ENCODE assay signal across 1 cellular context in the genomic region with DNA sequence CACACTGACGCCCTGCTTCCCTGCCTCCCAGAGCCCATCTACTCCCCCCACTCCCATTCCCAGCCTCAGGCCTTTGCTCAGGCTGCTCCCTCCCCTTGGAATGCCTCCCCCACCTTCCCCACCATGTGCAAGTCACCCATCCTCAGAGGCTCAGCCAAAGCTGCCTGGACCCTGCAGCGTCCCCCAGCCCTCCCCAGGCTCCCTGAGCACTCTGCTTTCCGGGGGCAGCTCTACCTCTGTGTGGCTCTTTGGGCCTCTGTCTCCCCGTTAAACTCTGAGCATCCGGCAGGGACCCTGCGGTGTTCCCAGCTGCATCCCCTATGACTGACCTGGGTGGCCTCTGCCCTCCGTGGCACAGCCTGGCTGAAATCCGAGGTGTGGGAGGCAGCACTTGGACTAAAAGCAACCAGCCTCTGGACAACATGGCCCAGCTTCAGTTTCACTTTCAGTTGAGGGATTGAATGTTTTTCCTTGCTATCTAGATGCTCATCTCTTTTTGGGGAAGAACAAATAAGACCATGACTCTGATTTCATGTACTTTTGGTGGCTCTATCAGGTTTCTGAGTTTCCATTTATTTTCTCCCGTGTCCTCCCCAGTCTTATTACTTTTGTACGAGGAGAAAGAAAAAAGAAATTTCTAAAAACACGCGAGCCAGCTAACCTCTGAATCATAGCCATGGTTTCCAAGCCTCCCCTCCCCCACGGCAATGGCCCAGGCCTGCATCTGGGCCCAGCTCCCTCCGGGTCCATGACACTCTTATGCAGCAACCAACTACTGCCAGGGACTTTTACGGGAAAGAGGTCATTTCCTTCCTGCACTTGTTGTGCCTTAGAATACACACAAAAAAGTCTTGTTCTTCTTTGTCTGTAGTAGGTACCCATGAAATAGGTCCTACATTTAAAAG.
TF ChIP-seq lines count a peak whose summit lies in the region.

No MANE protein-coding gene starts in this region.

TF ChIP-seq in HepG2, 621 proteins besides CTCF, POLR2A, EP300 and RAD21 (continued from another document and continues in another):
- TF ChIP-seq, protein P1, sequence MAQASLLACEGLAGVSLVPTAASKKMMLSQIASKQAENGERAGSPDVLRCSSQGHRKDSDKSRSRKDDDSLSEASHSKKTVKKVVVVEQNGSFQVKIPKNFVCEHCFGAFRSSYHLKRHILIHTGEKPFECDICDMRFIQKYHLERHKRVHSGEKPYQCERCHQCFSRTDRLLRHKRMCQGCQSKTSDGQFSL (CRISPR knock-in tag; IDR thresholded peaks at IDR 0.05) = peak; percentile 75; the same call in 1 of the 2 replicates
- TF ChIP-seq ARNT2 (CRISPR knock-in tag; IDR thresholded peaks at IDR 0.05; ENCODE audit: low read depth) (no peak), ZNF205 (CRISPR knock-in tag; IDR thresholded peaks at IDR 0.05) (no peak), ZNF44 (CRISPR knock-in tag; IDR thresholded peaks at IDR 0.05) (no peak), NR1H2 (CRISPR knock-in tag; IDR thresholded peaks at IDR 0.05; ENCODE audit: borderline replicate concordance, low read depth) (no peak), LCORL (IDR thresholded peaks at IDR 0.05) (no peak), LCORL (CRISPR knock-in tag; IDR thresholded peaks at IDR 0.05) (peak; percentile 27; the same call in 1 of the 2 replicates), RFX1 (IDR thresholded peaks at IDR 0.05) (no peak), MYC (CRISPR knock-in tag; IDR thresholded peaks at IDR 0.05; ENCODE audit: borderline replicate concordance) (no peak; the same call in 1 of the 2 replicates), PCBP1 (IDR thresholded peaks at IDR 0.05; ENCODE audit: borderline replicate concordance, low read depth, low read length) (no peak), ZFX (CRISPR knock-in tag; IDR thresholded peaks at IDR 0.05; ENCODE audit: low read depth) (peak; percentile 85), CREM (IDR thresholded peaks at IDR 0.05) (0 out of 2 replicates have a peak, but pooled peaks have one; percentile 13), CREM (CRISPR knock-in tag; IDR thresholded peaks at IDR 0.05) (no peak), NCOR1 (IDR thresholded peaks at IDR 0.05; ENCODE audit: borderline replicate concordance, low read length) (no peak), ZNF672 (CRISPR knock-in tag; IDR thresholded peaks at IDR 0.05) (no peak), ELF3 (CRISPR knock-in tag; IDR thresholded peaks at IDR 0.05) (peak; percentile 13; the same call in 1 of the 2 replicates), ZNF282 (IDR thresholded peaks at IDR 0.05; ENCODE audit: partially characterized antibody) (no peak), RARA (CRISPR knock-in tag; IDR thresholded peaks at IDR 0.05) (no peak), SRF (IDR thresholded peaks at IDR 0.05; ENCODE audit: low read depth, low read length) (no peak), SIX4 (CRISPR knock-in tag; IDR thresholded peaks at IDR 0.05) (no peak), TEAD2 (CRISPR knock-in tag; IDR thresholded peaks at IDR 0.05) (no peak), FOSL2 (CRISPR knock-in tag; IDR thresholded peaks at IDR 0.05) (peak; percentile 57), MXI1 (IDR thresholded peaks at IDR 0.05; ENCODE audit: borderline replicate concordance, low read depth, low read length) (peak; percentile 70; the same call in 1 of the 3 replicates), ZEB1 (IDR thresholded peaks at IDR 0.05; ENCODE audit: insufficient replicate concordance, low read depth) (no peak), PHF5A (CRISPR knock-in tag; IDR thresholded peaks at IDR 0.05; ENCODE audit: low read depth, unreplicated experiment) (no peak), NR2C2 (CRISPR knock-in tag; IDR thresholded peaks at IDR 0.05; ENCODE audit: borderline replicate concordance) (peak; percentile 28; the same call in 1 of the 2 replicates), ZNF891 (CRISPR knock-in tag; IDR thresholded peaks at IDR 0.05) (no peak), GLI4 (CRISPR knock-in tag; IDR thresholded peaks at IDR 0.05; ENCODE audit: borderline replicate concordance) (no peak), SMAD9 (CRISPR knock-in tag; IDR thresholded peaks at IDR 0.05) (no peak), SRSF1 (optimal IDR thresholded peaks at IDR 0.05; ENCODE audit: low read depth, low read length) (no peak), FOXA1 (IDR thresholded peaks at IDR 0.05) (no peak), FOXA1 (CRISPR knock-in tag; IDR thresholded peaks at IDR 0.05) (no peak), ZNF232 (CRISPR knock-in tag; IDR thresholded peaks at IDR 0.05; ENCODE audit: borderline replicate concordance) (no peak), ZBTB42 (CRISPR knock-in tag; IDR thresholded peaks at IDR 0.05) (no peak), SAFB2 (CRISPR knock-in tag; IDR thresholded peaks at IDR 0.05; ENCODE audit: borderline replicate concordance, low read depth) (no peak), MTF1 (CRISPR knock-in tag; IDR thresholded peaks at IDR 0.05) (no peak)
- TF ChIP-seq, protein P2, sequence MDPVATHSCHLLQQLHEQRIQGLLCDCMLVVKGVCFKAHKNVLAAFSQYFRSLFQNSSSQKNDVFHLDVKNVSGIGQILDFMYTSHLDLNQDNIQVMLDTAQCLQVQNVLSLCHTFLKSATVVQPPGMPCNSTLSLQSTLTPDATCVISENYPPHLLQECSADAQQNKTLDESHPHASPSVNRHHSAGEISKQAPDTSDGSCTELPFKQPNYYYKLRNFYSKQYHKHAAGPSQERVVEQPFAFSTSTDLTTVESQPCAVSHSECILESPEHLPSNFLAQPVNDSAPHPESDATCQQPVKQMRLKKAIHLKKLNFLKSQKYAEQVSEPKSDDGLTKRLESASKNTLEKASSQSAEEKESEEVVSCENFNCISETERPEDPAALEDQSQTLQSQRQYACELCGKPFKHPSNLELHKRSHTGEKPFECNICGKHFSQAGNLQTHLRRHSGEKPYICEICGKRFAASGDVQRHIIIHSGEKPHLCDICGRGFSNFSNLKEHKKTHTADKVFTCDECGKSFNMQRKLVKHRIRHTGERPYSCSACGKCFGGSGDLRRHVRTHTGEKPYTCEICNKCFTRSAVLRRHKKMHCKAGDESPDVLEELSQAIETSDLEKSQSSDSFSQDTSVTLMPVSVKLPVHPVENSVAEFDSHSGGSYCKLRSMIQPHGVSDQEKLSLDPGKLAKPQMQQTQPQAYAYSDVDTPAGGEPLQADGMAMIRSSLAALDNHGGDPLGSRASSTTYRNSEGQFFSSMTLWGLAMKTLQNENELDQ (CRISPR knock-in tag; IDR thresholded peaks at IDR 0.05; ENCODE audit: borderline replicate concordance) = no peak
- TF ChIP-seq, protein P3, sequence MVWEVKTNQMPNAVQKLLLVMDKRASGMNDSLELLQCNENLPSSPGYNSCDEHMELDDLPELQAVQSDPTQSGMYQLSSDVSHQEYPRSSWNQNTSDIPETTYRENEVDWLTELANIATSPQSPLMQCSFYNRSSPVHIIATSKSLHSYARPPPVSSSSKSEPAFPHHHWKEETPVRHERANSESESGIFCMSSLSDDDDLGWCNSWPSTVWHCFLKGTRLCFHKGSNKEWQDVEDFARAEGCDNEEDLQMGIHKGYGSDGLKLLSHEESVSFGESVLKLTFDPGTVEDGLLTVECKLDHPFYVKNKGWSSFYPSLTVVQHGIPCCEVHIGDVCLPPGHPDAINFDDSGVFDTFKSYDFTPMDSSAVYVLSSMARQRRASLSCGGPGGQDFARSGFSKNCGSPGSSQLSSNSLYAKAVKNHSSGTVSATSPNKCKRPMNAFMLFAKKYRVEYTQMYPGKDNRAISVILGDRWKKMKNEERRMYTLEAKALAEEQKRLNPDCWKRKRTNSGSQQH (CRISPR knock-in tag; IDR thresholded peaks at IDR 0.05; ENCODE audit: low read depth) = no peak
- TF ChIP-seq, protein P4, sequence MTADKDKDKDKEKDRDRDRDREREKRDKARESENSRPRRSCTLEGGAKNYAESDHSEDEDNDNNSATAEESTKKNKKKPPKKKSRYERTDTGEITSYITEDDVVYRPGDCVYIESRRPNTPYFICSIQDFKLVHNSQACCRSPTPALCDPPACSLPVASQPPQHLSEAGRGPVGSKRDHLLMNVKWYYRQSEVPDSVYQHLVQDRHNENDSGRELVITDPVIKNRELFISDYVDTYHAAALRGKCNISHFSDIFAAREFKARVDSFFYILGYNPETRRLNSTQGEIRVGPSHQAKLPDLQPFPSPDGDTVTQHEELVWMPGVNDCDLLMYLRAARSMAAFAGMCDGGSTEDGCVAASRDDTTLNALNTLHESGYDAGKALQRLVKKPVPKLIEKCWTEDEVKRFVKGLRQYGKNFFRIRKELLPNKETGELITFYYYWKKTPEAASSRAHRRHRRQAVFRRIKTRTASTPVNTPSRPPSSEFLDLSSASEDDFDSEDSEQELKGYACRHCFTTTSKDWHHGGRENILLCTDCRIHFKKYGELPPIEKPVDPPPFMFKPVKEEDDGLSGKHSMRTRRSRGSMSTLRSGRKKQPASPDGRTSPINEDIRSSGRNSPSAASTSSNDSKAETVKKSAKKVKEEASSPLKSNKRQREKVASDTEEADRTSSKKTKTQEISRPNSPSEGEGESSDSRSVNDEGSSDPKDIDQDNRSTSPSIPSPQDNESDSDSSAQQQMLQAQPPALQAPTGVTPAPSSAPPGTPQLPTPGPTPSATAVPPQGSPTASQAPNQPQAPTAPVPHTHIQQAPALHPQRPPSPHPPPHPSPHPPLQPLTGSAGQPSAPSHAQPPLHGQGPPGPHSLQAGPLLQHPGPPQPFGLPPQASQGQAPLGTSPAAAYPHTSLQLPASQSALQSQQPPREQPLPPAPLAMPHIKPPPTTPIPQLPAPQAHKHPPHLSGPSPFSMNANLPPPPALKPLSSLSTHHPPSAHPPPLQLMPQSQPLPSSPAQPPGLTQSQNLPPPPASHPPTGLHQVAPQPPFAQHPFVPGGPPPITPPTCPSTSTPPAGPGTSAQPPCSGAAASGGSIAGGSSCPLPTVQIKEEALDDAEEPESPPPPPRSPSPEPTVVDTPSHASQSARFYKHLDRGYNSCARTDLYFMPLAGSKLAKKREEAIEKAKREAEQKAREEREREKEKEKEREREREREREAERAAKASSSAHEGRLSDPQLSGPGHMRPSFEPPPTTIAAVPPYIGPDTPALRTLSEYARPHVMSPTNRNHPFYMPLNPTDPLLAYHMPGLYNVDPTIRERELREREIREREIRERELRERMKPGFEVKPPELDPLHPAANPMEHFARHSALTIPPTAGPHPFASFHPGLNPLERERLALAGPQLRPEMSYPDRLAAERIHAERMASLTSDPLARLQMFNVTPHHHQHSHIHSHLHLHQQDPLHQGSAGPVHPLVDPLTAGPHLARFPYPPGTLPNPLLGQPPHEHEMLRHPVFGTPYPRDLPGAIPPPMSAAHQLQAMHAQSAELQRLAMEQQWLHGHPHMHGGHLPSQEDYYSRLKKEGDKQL (CRISPR knock-in tag; IDR thresholded peaks at IDR 0.05; ENCODE audit: low read depth) = no peak
- TF ChIP-seq, protein P5, sequence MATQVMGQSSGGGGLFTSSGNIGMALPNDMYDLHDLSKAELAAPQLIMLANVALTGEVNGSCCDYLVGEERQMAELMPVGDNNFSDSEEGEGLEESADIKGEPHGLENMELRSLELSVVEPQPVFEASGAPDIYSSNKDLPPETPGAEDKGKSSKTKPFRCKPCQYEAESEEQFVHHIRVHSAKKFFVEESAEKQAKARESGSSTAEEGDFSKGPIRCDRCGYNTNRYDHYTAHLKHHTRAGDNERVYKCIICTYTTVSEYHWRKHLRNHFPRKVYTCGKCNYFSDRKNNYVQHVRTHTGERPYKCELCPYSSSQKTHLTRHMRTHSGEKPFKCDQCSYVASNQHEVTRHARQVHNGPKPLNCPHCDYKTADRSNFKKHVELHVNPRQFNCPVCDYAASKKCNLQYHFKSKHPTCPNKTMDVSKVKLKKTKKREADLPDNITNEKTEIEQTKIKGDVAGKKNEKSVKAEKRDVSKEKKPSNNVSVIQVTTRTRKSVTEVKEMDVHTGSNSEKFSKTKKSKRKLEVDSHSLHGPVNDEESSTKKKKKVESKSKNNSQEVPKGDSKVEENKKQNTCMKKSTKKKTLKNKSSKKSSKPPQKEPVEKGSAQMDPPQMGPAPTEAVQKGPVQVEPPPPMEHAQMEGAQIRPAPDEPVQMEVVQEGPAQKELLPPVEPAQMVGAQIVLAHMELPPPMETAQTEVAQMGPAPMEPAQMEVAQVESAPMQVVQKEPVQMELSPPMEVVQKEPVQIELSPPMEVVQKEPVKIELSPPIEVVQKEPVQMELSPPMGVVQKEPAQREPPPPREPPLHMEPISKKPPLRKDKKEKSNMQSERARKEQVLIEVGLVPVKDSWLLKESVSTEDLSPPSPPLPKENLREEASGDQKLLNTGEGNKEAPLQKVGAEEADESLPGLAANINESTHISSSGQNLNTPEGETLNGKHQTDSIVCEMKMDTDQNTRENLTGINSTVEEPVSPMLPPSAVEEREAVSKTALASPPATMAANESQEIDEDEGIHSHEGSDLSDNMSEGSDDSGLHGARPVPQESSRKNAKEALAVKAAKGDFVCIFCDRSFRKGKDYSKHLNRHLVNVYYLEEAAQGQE (IDR thresholded peaks at IDR 0.05; ENCODE audit: borderline replicate concordance in 1 of 2, low read depth in 1 of 2, low read length in 2 of 2) = no peak
- TF ChIP-seq, protein P6, sequence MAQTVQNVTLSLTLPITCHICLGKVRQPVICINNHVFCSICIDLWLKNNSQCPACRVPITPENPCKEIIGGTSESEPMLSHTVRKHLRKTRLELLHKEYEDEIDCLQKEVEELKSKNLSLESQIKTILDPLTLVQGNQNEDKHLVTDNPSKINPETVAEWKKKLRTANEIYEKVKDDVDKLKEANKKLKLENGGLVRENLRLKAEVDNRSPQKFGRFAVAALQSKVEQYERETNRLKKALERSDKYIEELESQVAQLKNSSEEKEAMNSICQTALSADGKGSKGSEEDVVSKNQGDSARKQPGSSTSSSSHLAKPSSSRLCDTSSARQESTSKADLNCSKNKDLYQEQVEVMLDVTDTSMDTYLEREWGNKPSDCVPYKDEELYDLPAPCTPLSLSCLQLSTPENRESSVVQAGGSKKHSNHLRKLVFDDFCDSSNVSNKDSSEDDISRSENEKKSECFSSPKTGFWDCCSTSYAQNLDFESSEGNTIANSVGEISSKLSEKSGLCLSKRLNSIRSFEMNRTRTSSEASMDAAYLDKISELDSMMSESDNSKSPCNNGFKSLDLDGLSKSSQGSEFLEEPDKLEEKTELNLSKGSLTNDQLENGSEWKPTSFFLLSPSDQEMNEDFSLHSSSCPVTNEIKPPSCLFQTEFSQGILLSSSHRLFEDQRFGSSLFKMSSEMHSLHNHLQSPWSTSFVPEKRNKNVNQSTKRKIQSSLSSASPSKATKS (CRISPR knock-in tag; IDR thresholded peaks at IDR 0.05) = no peak
- TF ChIP-seq, protein P7, sequence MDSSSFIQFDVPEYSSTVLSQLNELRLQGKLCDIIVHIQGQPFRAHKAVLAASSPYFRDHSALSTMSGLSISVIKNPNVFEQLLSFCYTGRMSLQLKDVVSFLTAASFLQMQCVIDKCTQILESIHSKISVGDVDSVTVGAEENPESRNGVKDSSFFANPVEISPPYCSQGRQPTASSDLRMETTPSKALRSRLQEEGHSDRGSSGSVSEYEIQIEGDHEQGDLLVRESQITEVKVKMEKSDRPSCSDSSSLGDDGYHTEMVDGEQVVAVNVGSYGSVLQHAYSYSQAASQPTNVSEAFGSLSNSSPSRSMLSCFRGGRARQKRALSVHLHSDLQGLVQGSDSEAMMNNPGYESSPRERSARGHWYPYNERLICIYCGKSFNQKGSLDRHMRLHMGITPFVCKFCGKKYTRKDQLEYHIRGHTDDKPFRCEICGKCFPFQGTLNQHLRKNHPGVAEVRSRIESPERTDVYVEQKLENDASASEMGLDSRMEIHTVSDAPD (CRISPR knock-in tag; IDR thresholded peaks at IDR 0.05) = no peak
- TF ChIP-seq, protein P8, sequence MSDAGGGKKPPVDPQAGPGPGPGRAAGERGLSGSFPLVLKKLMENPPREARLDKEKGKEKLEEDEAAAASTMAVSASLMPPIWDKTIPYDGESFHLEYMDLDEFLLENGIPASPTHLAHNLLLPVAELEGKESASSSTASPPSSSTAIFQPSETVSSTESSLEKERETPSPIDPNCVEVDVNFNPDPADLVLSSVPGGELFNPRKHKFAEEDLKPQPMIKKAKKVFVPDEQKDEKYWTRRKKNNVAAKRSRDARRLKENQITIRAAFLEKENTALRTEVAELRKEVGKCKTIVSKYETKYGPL (CRISPR knock-in tag; IDR thresholded peaks at IDR 0.05) = no peak
